ENCODE assay signal across 8 cellular contexts in the genomic region with DNA sequence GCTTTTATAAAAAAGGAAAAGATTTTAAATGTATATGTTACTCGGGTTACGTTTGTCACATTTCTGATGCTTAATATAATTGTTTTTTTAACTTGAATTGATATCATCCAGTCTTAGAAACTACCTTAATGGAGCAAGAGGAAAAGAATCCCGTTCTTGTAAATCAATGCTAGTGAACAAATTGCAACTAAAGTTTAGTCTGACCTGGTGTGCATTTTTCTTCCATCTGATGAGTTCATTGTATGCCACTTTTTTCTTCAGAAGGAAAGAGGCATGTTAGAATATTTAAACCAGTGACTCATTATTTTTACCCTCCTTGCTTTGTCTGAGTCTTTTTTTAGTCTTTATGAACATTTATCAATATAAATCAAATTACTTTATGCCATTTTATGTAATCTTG. TPM values are rescaled to one million over a fixed set of nuclear protein-coding genes. Genes with fewer than 3 reads are reported as not detected.
DNase-seq lines count a peak whose midpoint lies in the region; ATAC-seq, FAIRE-seq and TF ChIP-seq lines count a peak whose summit lies in the region.

No MANE protein-coding gene starts in this region.

- WGBS in H9 (ENCODE audit: extremely low coverage, insufficient read length, low lambda C conversion rate): no CpG with 5 or more reads among the region's 3 CpGs

- H4K8ac ChIP-seq in H9 (replicated peaks; ENCODE audit: insufficient read length, low read depth, low read length): no peak overlapping the region

- no peak for TF ChIP-seq CTCF in H9 (conservative IDR thresholded peaks at IDR 0.05)
- no peak for TF ChIP-seq CTCF in fibroblast of villous mesenchyme (IDR thresholded peaks at IDR 0.05; ENCODE audit: insufficient read depth, low read depth, low read length)

- no peak overlapping the region for H2AFZ ChIP-seq in H9 (ENCODE audit: low read length)

- FAIRE-seq in GM12891 (lab: Jason Lieb, UNC): no peak

- peaks cover 29% of the 10 kb centered on the region in 2 experiments for H3K4me1 Mint-ChIP-seq in H9
- H3K4me1 Mint-ChIP-seq in T-cell: peaks cover 37 to 41% (median 39%) of the 10 kb centered on the region in 3 donors

- H3K14ac ChIP-seq in H9 (ENCODE audit: insufficient read depth, low read length): no peak overlapping the region

- no peak overlapping the region for H2BK5ac ChIP-seq in H9 (ENCODE audit: insufficient read length, low read length)

- POLR2A ChIA-PET in T-cell (lab: Charles Lee): no interaction called here

- no peaks in the 10 kb centered on the region for H4K20me1 ChIP-seq in H9 (ENCODE audit: control insufficient read depth, insufficient read depth, insufficient read length)

- H3K4me3 Mint-ChIP-seq in H9: peak overlapping the region; percentile 63 to 90
- H3K4me3 Mint-ChIP-seq in T-cell: peak overlapping the region; percentile 82 to 84 (median 84)

- H2BK15ac ChIP-seq in H9 (ENCODE audit: low read depth, low read length): no peak overlapping the region

- H3T11ph ChIP-seq in H9 (ENCODE audit: low read length): no peak overlapping the region

- no peak overlapping the region for H2AK5ac ChIP-seq in H9 (ENCODE audit: insufficient read length, low read length)

- H3K4me1 ChIP-seq in H9 (ENCODE audit: insufficient read depth, low read length): no peaks in the 10 kb centered on the region; the same call in 1 of the 2 replicates

- no peaks in the 10 kb centered on the region for H3K79me1 ChIP-seq in H9 (ENCODE audit: insufficient read depth, low read depth, low read length, poor library complexity, severe bottlenecking)

- no peak for TF ChIP-seq POLR2A in GM12891 (IDR thresholded peaks at IDR 0.05; ENCODE audit: low read depth, low read length)

- H3K27me3 ChIP-seq in H9 (ENCODE audit: insufficient read depth, low read length): no peaks in the 10 kb centered on the region

- CTCF ChIA-PET in T-cell (lab: Charles Lee): interaction anchor here (0.6 to 8.8 kb wide), 6 partner anchors 10 to 551 kb away, joined by 3 to 77 read pairs (median 4); no protein-coding TSS in a partner anchor

- no peaks in the 10 kb centered on the region for H3K9me3 ChIP-seq in H9 (ENCODE audit: control insufficient read depth, low read depth, low read length)

- no peak overlapping the region for H4K5ac ChIP-seq in H9 (ENCODE audit: insufficient read length, low read depth, low read length)

- H3K27ac Mint-ChIP-seq in H9 (peak overlapping the region in 1 of 3 experiments; percentile 25; a peak in 1 of 7 replicates), T-cell (peak overlapping the region; percentile 21 to 71)

- H2BK120ac ChIP-seq in H9 (ENCODE audit: low read depth, low read length, poor library complexity, severe bottlenecking): no peak overlapping the region

- ATAC-seq in T-cell (replicated peaks in 1 of 4): peak in 1 of 4 experiments; percentile 4
- no peak for ATAC-seq in GM19395 (IDR thresholded peaks at IDR 0.05; ENCODE audit: unreplicated experiment)

- H3K23ac ChIP-seq in H9 (ENCODE audit: insufficient read length, low read depth, low read length): no peak overlapping the region

- peaks cover 14% of the 10 kb centered on the region; the same call in 1 of the 2 replicates for H3K79me2 ChIP-seq in H9 (ENCODE audit: insufficient read depth, low read length)

- no peak overlapping the region for H3K56ac ChIP-seq in H9 (ENCODE audit: insufficient read length, low read depth, low read length)

- peak overlapping the region; percentile 44 for H3K4me2 ChIP-seq in H9 (ENCODE audit: insufficient read depth, insufficient read length, low read length)

- no peaks in the 10 kb centered on the region for H3K9me3 Mint-ChIP-seq in H9
- no peaks in the 10 kb centered on the region for H3K9me3 Mint-ChIP-seq in T-cell

- H3K18ac ChIP-seq in H9 (ENCODE audit: insufficient read length, low read depth, low read length): no peak overlapping the region

- H3K4ac ChIP-seq in H9 (ENCODE audit: low read depth, low read length): no peak overlapping the region

- peak overlapping the region; percentile 65 for H3K9ac ChIP-seq in H9 (ENCODE audit: extremely low read depth, insufficient read length, low read length)

- H3K27me3 Mint-ChIP-seq in H9 (ENCODE audit: low read depth) (no peaks in the 10 kb centered on the region), T-cell (no peaks in the 10 kb centered on the region)

- H3K27ac ChIP-seq in H9 (ENCODE audit: insufficient read length, low read depth, low read length): no peak overlapping the region

- H3K4me3 ChIP-seq in fibroblast of villous mesenchyme (ENCODE audit: low read depth, low read length): peak overlapping the region; percentile 68
- H3K4me3 ChIP-seq in skeletal muscle cell (ENCODE audit: low read depth, low read length): peak overlapping the region; percentile 67

- no peaks in the 10 kb centered on the region for H3K23me2 ChIP-seq in H9 (ENCODE audit: insufficient read length, low read depth, low read length, poor library complexity, severe bottlenecking)

- no peak overlapping the region for H2BK12ac ChIP-seq in H9 (ENCODE audit: insufficient read length, low read depth, low read length)

- no peak overlapping the region for H2BK20ac ChIP-seq in H9 (ENCODE audit: low read depth, low read length, poor library complexity, severe bottlenecking)

- H3K36me3 Mint-ChIP-seq in H9 (ENCODE audit: insufficient read depth in 1 of 3, low read depth in 3 of 3) (peaks cover 7% of the 10 kb centered on the region in 3 experiments; a peak in 6 of 7 replicates), T-cell (peaks cover 4% of the 10 kb centered on the region)

- no peak overlapping the region for H4K91ac ChIP-seq in H9 (ENCODE audit: insufficient read length, low read depth, low read length)

- DNase-seq in H9: no peak
- no peak for DNase-seq in T-cell
- DNase-seq in fibroblast of villous mesenchyme (ENCODE audit: low read depth): no peak
- DNase-seq in skeletal muscle cell (ENCODE audit: low read depth): no peak
- DNase-seq in HUDEP-2 (lab: John Stamatoyannopoulos, UW; ENCODE audit: unreplicated experiment in 76 of 76): no peak
- no peak for DNase-seq in GM12891 (ENCODE audit: insufficient read length, low spot score)
- no peak for DNase-seq in GM19238 (ENCODE audit: insufficient read length, low spot score)

TF ChIP-seq in GM12891, 5 proteins besides CTCF, POLR2A, EP300 and RAD21:
- TF ChIP-seq PAX5 (IDR thresholded peaks at IDR 0.05; ENCODE audit: insufficient read depth, low read length, severe bottlenecking) (no peak), SPI1 (IDR thresholded peaks at IDR 0.05; ENCODE audit: low read depth, low read length) (no peak), POLR2AphosphoS5 (IDR thresholded peaks at IDR 0.05; ENCODE audit: low read depth, low read length) (no peak), POU2F2 (IDR thresholded peaks at IDR 0.05; ENCODE audit: low read depth, low read length) (no peak), TAF1 (IDR thresholded peaks at IDR 0.05; ENCODE audit: low read depth, low read length) (no peak)

RNA-seq across cellular contexts. Expression of a gene that starts 34.7 kb away (rescaled TPM):
- total RNA-seq in H9 (2021) (50.6 and 57.5 TPM in 2 replicates), T-cell (10 to 100 TPM; 10.5 to 41.1 (median 25.1) TPM), fibroblast of villous mesenchyme (17.7 and 23.3 TPM in 2 replicates)
- 11.7 TPM for polyA plus RNA-seq in GM12891 (2012; ENCODE audit: low read depth, missing spikeins)

RNA-seq across cellular contexts. Expression of a gene that starts 42.4 kb away (rescaled TPM):
- total RNA-seq in H9 (2021): not detected in 2 replicates
- not detected for total RNA-seq in T-cell
- not detected in 2 replicates for total RNA-seq in fibroblast of villous mesenchyme
- polyA plus RNA-seq in GM12891 (2012; ENCODE audit: low read depth, missing spikeins): not detected

RNA-seq across cellular contexts. Expression of a gene that starts 52.3 kb away (rescaled TPM):
- total RNA-seq in H9 (2021) (not detected in 2 replicates), T-cell (not detected), fibroblast of villous mesenchyme (not detected in 2 replicates)
- not detected for polyA plus RNA-seq in GM12891 (2012; ENCODE audit: low read depth, missing spikeins)
